In genomic region chr13:28329395-28330158, GRCh38 we compare ENCODE assay signal across 13 cellular contexts.
DNase-seq lines count a peak whose midpoint lies in the region; ATAC-seq and TF ChIP-seq lines count a peak whose summit lies in the region.
"Had no signal": no experiment of that assay in that cellular context is flagged by ENCODE, and none has a peak within 500 bp of the region (broad histone marks: within the 10 kb centered on the region; RNA-seq: fewer than 3 reads in every experiment).

No MANE protein-coding gene starts in this region.

- H3K4me3 Mint-ChIP-seq in endothelial cell (ENCODE audit: unreplicated experiment): peak overlapping the region; percentile 78
- H3K4me3 Mint-ChIP-seq: WTC11 had no signal

- DNase-seq in Right ventricle myocardium inferior (ENCODE audit: missing footprints): no peak
- no peak for DNase-seq in cardiac septum (ENCODE audit: low spot score)
- peak; percentile 51 for DNase-seq in endothelial cell (ENCODE audit: low spot score)
- no peak for DNase-seq in right lobe of liver
- peak in 1 of 2 donors; percentile 46 for DNase-seq in aorta
- no peak for DNase-seq in SIG-M5 (lab: John Stamatoyannopoulos, UW)
- no peak for DNase-seq in MV-4-11 (lab: John Stamatoyannopoulos, UW)
- no peak for DNase-seq in HuH-7 (ENCODE audit: low spot score)
- DNase-seq: dorsolateral prefrontal cortex, NCI-H2029 treated with DMSO at 0.1 percent for 48 hours had no signal

- WGBS in right lobe of liver (ENCODE audit: insufficient coverage, low coverage, low lambda C conversion rate, missing lambda C conversion rate): 44% methylated on average over 8 of the region's 17 CpGs
- WGBS in aorta, 2 donors: 80 to 82% methylated on average over 17 of the region's 17 CpGs

- H3K4me3 ChIP-seq in right lobe of liver (no peak overlapping the region), aorta (ENCODE audit: low read length in 2 of 2) (no peak overlapping the region)
- H3K4me3 ChIP-seq: dorsolateral prefrontal cortex had no signal

- no peaks in the 10 kb centered on the region for H3K27me3 ChIP-seq in right lobe of liver
- H3K27me3 ChIP-seq in aorta (ENCODE audit: control insufficient read depth in 1 of 2, insufficient read depth in 2 of 2, low read length in 1 of 2): no peaks in the 10 kb centered on the region
- H3K27me3 ChIP-seq: dorsolateral prefrontal cortex had no signal

- H3K36me3 ChIP-seq in right lobe of liver (no peaks in the 10 kb centered on the region), aorta (ENCODE audit: control insufficient read depth in 1 of 2, insufficient read depth in 2 of 2, low read length in 1 of 2) (no peaks in the 10 kb centered on the region)

- H3K27ac ChIP-seq in right lobe of liver (no peak overlapping the region), aorta (ENCODE audit: low read depth in 1 of 2, low read length in 2 of 2) (no peak overlapping the region)
- H3K27ac ChIP-seq: dorsolateral prefrontal cortex had no signal

- TF ChIP-seq CTCF in endothelial cell (IDR thresholded peaks at IDR 0.05; ENCODE audit: unreplicated experiment) (no peak), right lobe of liver (IDR thresholded peaks at IDR 0.05) (no peak)

- peaks cover 43% of the 10 kb centered on the region for H3K36me3 Mint-ChIP-seq in endothelial cell (ENCODE audit: low read depth, unreplicated experiment)

- H3K27ac Mint-ChIP-seq in endothelial cell (ENCODE audit: unreplicated experiment): peak overlapping the region; percentile 89
- H3K27ac Mint-ChIP-seq: progenitor cell of endocrine pancreas had no signal

- H3K9me3 Mint-ChIP-seq in endothelial cell (ENCODE audit: unreplicated experiment): no peaks in the 10 kb centered on the region
- H3K9me3 Mint-ChIP-seq: WTC11 had no signal

- H3K27me3 Mint-ChIP-seq in endothelial cell (ENCODE audit: unreplicated experiment): peaks cover 11% of the 10 kb centered on the region

- H3K9me3 ChIP-seq in right lobe of liver (no peaks in the 10 kb centered on the region), aorta (ENCODE audit: control insufficient read depth, low read length) (no peaks in the 10 kb centered on the region)

- no peak for TF ChIP-seq POLR2A in right lobe of liver (IDR thresholded peaks at IDR 0.05)

- intact Hi-C loops in Right ventricle myocardium inferior (cut with DNase I) (no loop called here), cardiac septum (cut with DNase I) (loop anchor here (10.0 kb wide), 1 partner anchor 125 kb away; no protein-coding TSS in a partner anchor), right lobe of liver (cut with DNase I) (no loop called here), aorta (cut with DNase I) (loop anchor here in 1 of 2 donors (10.0 kb wide), 1 partner anchor 465 kb away; no protein-coding TSS in a partner anchor)

- ATAC-seq in Right ventricle myocardium inferior: peak; percentile 28
- ATAC-seq in right lobe of liver: peak; percentile 70 to 86 (median 83)
- ATAC-seq in aorta (ENCODE audit: low FRiP score): peak; percentile 70
- ATAC-seq: Panc1, WTC11 had no signal

- H3K4me1 ChIP-seq in right lobe of liver: no peaks in the 10 kb centered on the region
- no peaks in the 10 kb centered on the region for H3K4me1 ChIP-seq in aorta (ENCODE audit: control insufficient read depth in 1 of 2, insufficient read depth in 2 of 2, low read length in 2 of 2)

- H3K4me1 Mint-ChIP-seq in endothelial cell (ENCODE audit: unreplicated experiment): peaks cover 60% of the 10 kb centered on the region

Comparison
In these comparisons a context has a peak if more than half of its experiments do, and no peak if none do; other contexts are left out.
1. ATAC-seq: peak in every context shown above with its lines; median percentile 83 in right lobe of liver; 70 in aorta; 28 in Right ventricle myocardium inferior.